ENCODE assay signal across 8 cellular contexts in the genomic region with DNA sequence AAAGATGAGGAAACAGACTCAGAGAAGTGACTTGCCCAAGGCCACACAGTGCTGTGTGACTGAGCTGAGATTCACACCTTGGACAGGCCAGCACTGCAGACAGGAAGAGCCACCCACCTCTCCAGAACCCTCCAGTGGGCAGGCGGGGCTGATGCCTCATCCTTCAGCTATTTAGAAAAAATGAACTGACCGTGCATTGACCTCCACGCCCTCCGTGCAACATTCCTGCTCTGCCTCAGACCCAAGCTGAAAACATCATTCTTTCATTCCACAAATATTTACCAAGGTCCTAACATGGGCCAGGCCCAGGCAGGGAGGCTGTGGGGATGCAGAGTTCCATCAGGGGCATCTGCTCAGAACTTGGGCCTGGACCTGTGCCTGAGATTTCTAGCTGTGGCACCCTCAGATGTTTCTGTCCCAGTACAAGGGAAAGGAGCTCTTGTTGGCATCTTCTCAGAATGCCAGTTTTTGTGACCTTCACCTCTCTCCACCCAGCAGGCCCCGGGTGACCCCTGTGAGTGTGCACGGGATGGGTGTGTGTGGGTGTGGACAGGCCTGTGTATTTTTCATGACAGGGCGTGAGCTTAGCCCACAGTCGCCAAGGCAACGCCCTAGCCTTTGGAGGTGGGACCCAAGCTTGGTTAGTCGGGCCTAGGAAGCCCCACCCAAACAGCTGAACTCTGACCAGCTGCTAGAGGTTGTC. TPM values are rescaled to one million over a fixed set of nuclear protein-coding genes. Genes with fewer than 3 reads are reported as not detected.
DNase-seq lines count a peak whose midpoint lies in the region; ATAC-seq and TF ChIP-seq lines count a peak whose summit lies in the region.

No MANE protein-coding gene starts in this region.

- H3K27me3 ChIP-seq in CD4-positive, alpha-beta memory T cell (ENCODE audit: insufficient read depth, low read length), result no peaks in the 10 kb centered on the region
- H3K27me3 ChIP-seq in upper lobe of left lung, result no peaks in the 10 kb centered on the region

- TF ChIP-seq CTCF in choroid plexus epithelial cell (conservative IDR thresholded peaks at IDR 0.05; ENCODE audit: low read depth, low read length) (no peak), upper lobe of left lung (IDR thresholded peaks at IDR 0.05) (no peak)

- H3K4me1 ChIP-seq in CD4-positive, alpha-beta memory T cell (ENCODE audit: insufficient read depth, low read length), result peaks cover 97% of the 10 kb centered on the region
- peaks cover 92 to 99% (median 96%) of the 10 kb centered on the region in 4 donors for H3K4me1 ChIP-seq in upper lobe of left lung

- intact Hi-C loops in CD4-positive, alpha-beta memory T cell (cut with micrococcal nuclease), result no loop called here

- H3K4me3 ChIP-seq in CD4-positive, alpha-beta memory T cell (ENCODE audit: low read length in 2 of 2), result peak overlapping the region in 1 of 2 donors; percentile 25
- H3K4me3 ChIP-seq in choroid plexus epithelial cell (ENCODE audit: low read depth, low read length), result no peak overlapping the region
- H3K4me3 ChIP-seq in upper lobe of left lung, result peak overlapping the region in 1 of 4 donors; percentile 19

- 29 to 32% methylated on average over 4 to 10 of the region's 10 CpGs for WGBS in upper lobe of left lung, 2 donors

- H3K27ac ChIP-seq in CD4-positive, alpha-beta memory T cell (ENCODE audit: low read depth, low read length), result peak overlapping the region; percentile 93
- peak overlapping the region; percentile 88 to 97 (median 96) for H3K27ac ChIP-seq in upper lobe of left lung

- H3K9me3 ChIP-seq in CD4-positive, alpha-beta memory T cell (ENCODE audit: control insufficient read depth in 1 of 2, low read length in 2 of 2), result no peaks in the 10 kb centered on the region
- H3K9me3 ChIP-seq in upper lobe of left lung, result no peaks in the 10 kb centered on the region

- TF ChIP-seq EP300 in upper lobe of left lung (IDR thresholded peaks at IDR 0.05), result peak in 2 of 4 donors; percentile 91 to 92

- peak overlapping the region; percentile 93 to 99 (median 95) for H3K27ac Mint-ChIP-seq in CD4-positive, alpha-beta memory T cell

- CTCF ChIA-PET in CD4-positive, alpha-beta memory T cell (lab: Charles Lee; ENCODE audit: partially characterized antibody), result interaction anchor here (1.0 to 16.3 kb wide), 11 partner anchors 10 to 102 kb away, joined by 3 to 379 read pairs (median 5); no protein-coding TSS in a partner anchor

- DNase-seq in CD4-positive, alpha-beta memory T cell, result peak in 1 of 5 donors; percentile 29
- peak; percentile 66 for DNase-seq in NCI-H146 (lab: John Stamatoyannopoulos, UW)
- DNase-seq in choroid plexus epithelial cell (ENCODE audit: low read depth), result peak; percentile 97
- peak; percentile 61 to 84 for DNase-seq in lung microvascular endothelial cell (ENCODE audit: low read depth in 2 of 2)
- DNase-seq in upper lobe of left lung, result peak in 1 of 2 donors; percentile 78
- no peak for DNase-seq in activated gamma-delta T cell treated with Interleukin-2 at 50 U/mL for 16 hours
- no peak for DNase-seq in SHP77 (lab: John Stamatoyannopoulos, UW)
- no peak for DNase-seq in GM19240 (ENCODE audit: insufficient read length, low spot score)

- peaks cover 48 to 85% of the 10 kb centered on the region in 2 donors for H3K36me3 Mint-ChIP-seq in CD4-positive, alpha-beta memory T cell

- peaks cover 48% of the 10 kb centered on the region for H3K36me3 ChIP-seq in CD4-positive, alpha-beta memory T cell (ENCODE audit: insufficient read depth, low read length)
- peaks cover 0 to 37% (median 3%) of the 10 kb centered on the region in 4 donors for H3K36me3 ChIP-seq in upper lobe of left lung

- POLR2A ChIA-PET in CD4-positive, alpha-beta memory T cell (lab: Charles Lee; ENCODE audit: partially characterized antibody), result interaction anchor here (0.8 to 18.5 kb wide), 8 partner anchors 20 to 84 kb away, joined by 3 to 1035 read pairs (median 10); a partner anchor contains a TSS

- ATAC-seq in upper lobe of left lung (ENCODE audit: low FRiP score in 2 of 2), result peak; percentile 83 to 85

- no peaks in the 10 kb centered on the region for H3K27me3 Mint-ChIP-seq in CD4-positive, alpha-beta memory T cell

- peaks cover 0 to 2% (median 0%) of the 10 kb centered on the region in 8 donors for H3K9me3 Mint-ChIP-seq in CD4-positive, alpha-beta memory T cell

- peak in 1 of 4 donors; percentile 21 for TF ChIP-seq POLR2A in upper lobe of left lung (IDR thresholded peaks at IDR 0.05)

- peak overlapping the region; percentile 68 to 95 (median 78) for H3K4me3 Mint-ChIP-seq in CD4-positive, alpha-beta memory T cell

- H3K4me1 Mint-ChIP-seq in CD4-positive, alpha-beta memory T cell, result peaks cover 67 to 99% (median 84%) of the 10 kb centered on the region in 4 donors

RNA-seq across cellular contexts. Expression of a gene that starts 6.5 kb away (rescaled TPM):
- total RNA-seq in CD4-positive, alpha-beta memory T cell, result 10 to 100 TPM; 97.8 to 98.4 TPM
- 100 to 1,000 TPM; 350 to 372 TPM for polyA plus RNA-seq in CD4-positive, alpha-beta memory T cell
- total RNA-seq in lung microvascular endothelial cell (7.5 and 10.7 TPM in 2 replicates), upper lobe of left lung (100 to 1,000 TPM in 2 of 6 donors, 10 to 100 TPM in 4; 51.7 to 167 (median 92.5) TPM)

RNA-seq across cellular contexts. Expression of a gene that starts 47.3 kb away (rescaled TPM):
- total RNA-seq in CD4-positive, alpha-beta memory T cell, result under 1 TPM; 0.11 to 0.12 TPM
- under 1 TPM; 0.07 TPM for polyA plus RNA-seq in CD4-positive, alpha-beta memory T cell
- not detected in 2 replicates for total RNA-seq in lung microvascular endothelial cell
- total RNA-seq in upper lobe of left lung, result 1 to 10 TPM in 1 of 6 donors, under 1 TPM in 4, not detected in 1; 0.15 to 1.0 (median 0.44) TPM

Comparison
In these comparisons a context has a peak if more than half of its experiments do, and no peak if none do; other contexts are left out.
1. DNase-seq: peak in NCI-H146 (single experiment), choroid plexus epithelial cell (single experiment) and lung microvascular endothelial cell (2 of 2); none in activated gamma-delta T cell treated with Interleukin-2 at 50 U/mL for 16 hours (single experiment), SHP77 (0 of 2) and GM19240 (single experiment).